8 cellular contexts compared by ENCODE assay signal in the genomic region with DNA sequence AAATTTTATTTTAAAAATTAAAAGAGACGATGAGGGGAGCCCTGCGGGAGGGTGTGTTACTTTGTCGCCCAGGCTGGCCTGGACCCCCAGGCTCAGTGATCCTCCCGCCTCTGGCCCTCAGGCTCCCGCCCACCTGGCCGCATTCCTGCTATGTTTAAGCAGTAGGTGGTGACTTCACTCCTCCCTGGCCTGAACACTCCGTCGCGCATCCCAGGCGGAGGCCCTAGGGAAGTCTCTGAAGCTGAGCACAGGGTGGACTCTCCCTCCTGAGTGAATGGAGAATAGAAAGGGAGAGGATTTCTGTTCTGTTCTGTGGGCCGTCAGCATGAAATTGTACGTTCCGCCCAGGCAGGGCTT. TPM values are rescaled to one million over a fixed set of nuclear protein-coding genes. Genes with fewer than 3 reads are reported as not detected.
A peak's percentile ranks its signal among the peaks of the same experiment; 100 is the strongest.
DNase-seq lines count a peak whose midpoint lies in the region; ATAC-seq, FAIRE-seq and TF ChIP-seq lines count a peak whose summit lies in the region.
"Not testable (repeated sequence)": the region's sequence is repeated elsewhere in the genome, so short reads cannot be mapped to it uniquely, and the experiment has no call there.

No MANE protein-coding gene starts in this region.

- not testable (repeated sequence) for H3K27me3 ChIP-seq in RWPE2 (ENCODE audit: insufficient read depth, poor library complexity, severe bottlenecking); tibial artery

- peak overlapping the region; percentile 97 for H3K27ac Mint-ChIP-seq in activated naive CD8-positive, alpha-beta T cell treated with anti-CD3 and anti-CD28 coated beads, Interleukin-2, amount 10 ng/mL, durations not matched to agents 7 days and 5 days
- peak overlapping the region; percentile 96 for H3K27ac Mint-ChIP-seq in osteocyte (ENCODE audit: unreplicated experiment)

- peak overlapping the region; percentile 92 for H3K4me3 Mint-ChIP-seq in activated naive CD8-positive, alpha-beta T cell treated with anti-CD3 and anti-CD28 coated beads, Interleukin-2, amount 10 ng/mL, durations not matched to agents 7 days and 5 days
- peak overlapping the region; percentile 87 for H3K4me3 Mint-ChIP-seq in osteocyte (ENCODE audit: unreplicated experiment)

- peak overlapping the region; percentile 78 to 82 for H3K9ac ChIP-seq in kidney (ENCODE audit: low read length in 2 of 2)

- peaks cover 21% of the 10 kb centered on the region for H3K36me3 ChIP-seq in RWPE2 (ENCODE audit: low read depth)
- not testable (repeated sequence) for H3K36me3 ChIP-seq in kidney (ENCODE audit: control insufficient read depth in 1 of 2, insufficient read depth in 2 of 2, low read length in 2 of 2)
- peaks cover 4 to 29% (median 28%) of the 10 kb centered on the region in 3 donors for H3K36me3 ChIP-seq in tibial artery

- H3K27ac ChIP-seq in RWPE2 (ENCODE audit: poor library complexity, severe bottlenecking) (peak overlapping the region; percentile 72), kidney (ENCODE audit: low read depth in 2 of 2, low read length in 2 of 2) (peak overlapping the region; percentile 76 to 90), tibial artery (peak overlapping the region; percentile 86 to 87)

- not testable (repeated sequence) for FAIRE-seq in HTR-8/SVneo (lab: Jason Lieb, UNC); kidney (lab: Jason Lieb, UNC)

- H3K4me1 ChIP-seq in RWPE2 (ENCODE audit: insufficient read depth, poor library complexity, severe bottlenecking); kidney (ENCODE audit: control insufficient read depth in 1 of 2, insufficient read depth in 1 of 2, low read depth in 1 of 2, low read length in 2 of 2): not testable (repeated sequence)
- peaks cover 0 to 16% (median 7%) of the 10 kb centered on the region in 4 donors for H3K4me1 ChIP-seq in tibial artery

- DNase-seq in DMS 273 (lab: John Stamatoyannopoulos, UW; ENCODE audit: unreplicated experiment) (peak; percentile 57), HTR-8/SVneo (ENCODE audit: insufficient read length, low spot score) (peak; percentile 21), kidney (peak; percentile 83), tibial artery (peak in 1 of 2 donors; percentile 47)
- not testable (repeated sequence) for DNase-seq in RWPE2 (ENCODE audit: low spot score); activated naive CD8-positive, alpha-beta T cell treated with anti-CD3 and anti-CD28 coated beads, Interleukin-2, amount 10 ng/mL, durations not matched to agents 7 days and 5 days; epithelial cell of proximal tubule (ENCODE audit: low read depth); osteocyte (ENCODE audit: extremely low spot score, unreplicated experiment)

- intact Hi-C loops in kidney (cut with DNase I); tibial artery (cut with DNase I; ENCODE audit: low total_unique reads): not testable (repeated sequence)

- peaks cover 61% of the 10 kb centered on the region for H3K36me3 Mint-ChIP-seq in activated naive CD8-positive, alpha-beta T cell treated with anti-CD3 and anti-CD28 coated beads, Interleukin-2, amount 10 ng/mL, durations not matched to agents 7 days and 5 days
- H3K36me3 Mint-ChIP-seq in osteocyte (ENCODE audit: unreplicated experiment) = peaks cover 26% of the 10 kb centered on the region

- H3K27me3 Mint-ChIP-seq in activated naive CD8-positive, alpha-beta T cell treated with anti-CD3 and anti-CD28 coated beads, Interleukin-2, amount 10 ng/mL, durations not matched to agents 7 days and 5 days; osteocyte (ENCODE audit: unreplicated experiment): not testable (repeated sequence)

- H3K4me1 Mint-ChIP-seq in activated naive CD8-positive, alpha-beta T cell treated with anti-CD3 and anti-CD28 coated beads, Interleukin-2, amount 10 ng/mL, durations not matched to agents 7 days and 5 days = peaks cover 11% of the 10 kb centered on the region
- H3K4me1 Mint-ChIP-seq in osteocyte (ENCODE audit: unreplicated experiment) = peaks cover 24% of the 10 kb centered on the region

- H3K9me3 Mint-ChIP-seq in activated naive CD8-positive, alpha-beta T cell treated with anti-CD3 and anti-CD28 coated beads, Interleukin-2, amount 10 ng/mL, durations not matched to agents 7 days and 5 days = peaks cover 33% of the 10 kb centered on the region
- not testable (repeated sequence) for H3K9me3 Mint-ChIP-seq in osteocyte (ENCODE audit: unreplicated experiment)

- ATAC-seq in RWPE2 (ENCODE audit: low read depth) = peak; percentile 39
- not testable (repeated sequence) for ATAC-seq in activated naive CD8-positive, alpha-beta T cell treated with anti-CD3 and anti-CD28 coated beads, Interleukin-2, amount 10 ng/mL, durations not matched to agents 7 days and 5 days (ENCODE audit: low read depth)

- TF ChIP-seq CTCF in RWPE2 (IDR thresholded peaks at IDR 0.05; ENCODE audit: poor library complexity, severe bottlenecking); epithelial cell of proximal tubule (conservative IDR thresholded peaks at IDR 0.05; ENCODE audit: low read depth, low read length); kidney (IDR thresholded peaks at IDR 0.05; ENCODE audit: borderline replicate concordance, extremely low read depth, insufficient read depth); osteocyte (IDR thresholded peaks at IDR 0.05); tibial artery (IDR thresholded peaks at IDR 0.05): not testable (repeated sequence)

- POLR2A ChIA-PET in activated naive CD8-positive, alpha-beta T cell treated with anti-CD3 and anti-CD28 coated beads, Interleukin-2, amount 10 ng/mL, durations not matched to agents 7 days and 5 days (lab: Charles Lee) = not testable (repeated sequence)

- not testable (repeated sequence) for H3K9me3 ChIP-seq in RWPE2 (ENCODE audit: severe bottlenecking); kidney (ENCODE audit: control insufficient read depth in 1 of 2, low read length in 2 of 2); tibial artery

- H3K4me3 ChIP-seq in RWPE2 (ENCODE audit: severe bottlenecking) (peak overlapping the region; percentile 59), epithelial cell of proximal tubule (ENCODE audit: low read depth, low read length) (peak overlapping the region; percentile 95), kidney (ENCODE audit: low read length in 2 of 2) (peak overlapping the region; percentile 73 to 100), tibial artery (peak overlapping the region; percentile 66 to 68)

RNA-seq across cellular contexts. Expression of gene ZNF701, which starts 0.5 kb away (rescaled TPM):
- total RNA-seq in activated naive CD8-positive, alpha-beta T cell treated with anti-CD3 and anti-CD28 coated beads, Interleukin-2, amount 10 ng/mL, durations not matched to agents 7 days and 5 days = 10 to 100 TPM; 40.2 to 40.5 TPM
- total RNA-seq in epithelial cell of proximal tubule (7.6 and 8.8 TPM in 2 replicates), kidney (25.1 TPM), osteocyte (15.6 and 16.1 TPM in 2 replicates)
- polyA plus RNA-seq in kidney (ENCODE audit: insufficient read depth, low read depth, low replicate concordance) = 5.8 TPM

RNA-seq across cellular contexts. Expression of gene ZNF808, which starts 42.2 kb away (rescaled TPM):
- total RNA-seq in activated naive CD8-positive, alpha-beta T cell treated with anti-CD3 and anti-CD28 coated beads, Interleukin-2, amount 10 ng/mL, durations not matched to agents 7 days and 5 days = 10 to 100 TPM; 53.5 to 59.8 TPM
- 5.5 and 13.3 TPM in 2 replicates for total RNA-seq in epithelial cell of proximal tubule
- total RNA-seq in kidney = 35.8 TPM
- 3.4 TPM for polyA plus RNA-seq in kidney (ENCODE audit: insufficient read depth, low read depth, low replicate concordance)
- 22.8 and 29.2 TPM in 2 replicates for total RNA-seq in osteocyte
